ENCODE assay signal across 26 cellular contexts in the genomic region with DNA sequence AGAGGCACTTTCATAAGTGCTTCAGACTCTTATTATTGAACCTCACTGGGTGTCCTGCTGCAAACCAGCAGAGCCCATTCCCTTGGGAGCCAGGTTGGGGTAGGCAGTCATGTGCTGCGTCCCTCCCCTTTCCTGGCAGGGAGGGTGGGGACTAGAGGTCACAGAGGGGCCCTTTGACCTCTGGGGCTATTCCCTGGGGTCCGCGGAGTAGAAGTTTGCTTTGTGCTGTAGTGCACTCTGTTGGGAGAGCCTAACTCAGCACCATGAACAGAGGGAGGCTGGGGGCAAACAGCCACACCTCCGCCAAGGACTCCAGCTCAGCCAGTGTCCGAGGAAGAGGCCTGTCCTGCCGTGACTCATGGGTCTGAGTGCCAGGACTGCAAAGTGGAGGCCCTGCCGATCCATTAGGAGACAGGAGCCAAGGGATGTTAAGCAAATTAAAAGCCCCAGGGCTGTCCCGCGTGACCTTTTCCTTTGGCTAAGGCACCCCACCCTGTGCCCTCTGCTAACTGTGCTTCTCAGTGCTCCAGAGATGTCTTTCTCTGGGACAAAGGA. TPM values are rescaled to one million over a fixed set of nuclear protein-coding genes. Genes with fewer than 3 reads are reported as not detected.
"Had no signal": no experiment of that assay in that cellular context is flagged by ENCODE, and none has a peak within 500 bp of the region (broad histone marks: within the 10 kb centered on the region; RNA-seq: fewer than 3 reads in every experiment).

No MANE protein-coding gene starts in this region.

- H3K4me1 ChIP-seq: thyroid gland had no signal

- ATAC-seq: activated CD4-positive, CD25-positive, alpha-beta regulatory T cell treated with anti-CD3 and anti-CD28 coated beads, Interleukin-2, amount 50 U/mL, for 24 hours; activated CD8-positive, alpha-beta memory T cell treated with anti-CD3 and anti-CD28 coated beads, Interleukin-2, amount 10 ng/mL, durations not matched to agents 7 days and 5 days; activated CD8-positive, alpha-beta T cell treated with anti-CD3 and anti-CD28 coated beads for 36 hours; effector memory CD8-positive, alpha-beta T cell; left lobe of liver; naive thymus-derived CD4-positive, alpha-beta T cell; stimulated activated naive CD8-positive, alpha-beta T cell treated with anti-CD3 and anti-CD28 coated beads, Interleukin-15, Interleukin-2, amounts not matched to agents 100 U/mL and 50 U/mL, for 24 hours; T-cell had no signal

- H3K9me3 ChIP-seq: ascending aorta, esophagus squamous epithelium, heart right ventricle, ovary, prostate gland, thyroid gland had no signal

- H3K36me3 ChIP-seq: ascending aorta, brain microvascular endothelial cell, esophagus squamous epithelium, heart right ventricle, ovary, prostate gland, thyroid gland had no signal

- DNase-seq: activated CD4-positive, alpha-beta T cell treated with anti-CD3 and anti-CD28 coated beads, Interleukin-2, amount 10 ng/mL, durations not matched to agents 7 days and 5 days; activated CD8-positive, alpha-beta memory T cell treated with anti-CD3 and anti-CD28 coated beads, Interleukin-2, amount 10 ng/mL, durations not matched to agents 7 days and 5 days; activated CD8-positive, alpha-beta T cell treated with anti-CD3 and anti-CD28 coated beads for 36 hours; activated gamma-delta T cell; activated naive CD4-positive, alpha-beta T cell treated with anti-CD3 and anti-CD28 coated beads, Interleukin-2, amount 50 U/mL, for 16 hours; activated T-cell treated with anti-CD3 and anti-CD28 coated beads for 4 hours; brain microvascular endothelial cell; caudate nucleus; effector memory CD8-positive, alpha-beta T cell; esophagus squamous epithelium; heart right ventricle; kidney; naive thymus-derived CD4-positive, alpha-beta T cell; ovary; stimulated activated CD4-positive, alpha-beta T cell treated with anti-CD3 and anti-CD28 coated beads, Interleukin-4, amount 100 ng/mL, for 4 hours; stimulated activated naive CD8-positive, alpha-beta T cell treated with anti-CD3 and anti-CD28 coated beads, Interleukin-15, Interleukin-2, amounts not matched to agents 100 U/mL and 50 U/mL, for 24 hours; T-cell; thyroid gland had no signal

- H3K27ac ChIP-seq: ascending aorta, brain microvascular endothelial cell, esophagus squamous epithelium, heart right ventricle, ovary, prostate gland, thyroid gland, VCaP had no signal

- H3K4me3 ChIP-seq: ascending aorta, esophagus squamous epithelium, heart right ventricle, ovary, prostate gland, thyroid gland had no signal

- H3K27me3 ChIP-seq: ascending aorta, ovary had no signal

RNA-seq across cellular contexts. Expression of a gene that starts 3.0 kb away (rescaled TPM):
- total RNA-seq: activated CD4-positive, alpha-beta T cell treated with anti-CD3 and anti-CD28 coated beads, Interleukin-2, amount 10 ng/mL, durations not matched to agents 7 days and 5 days; activated CD8-positive, alpha-beta memory T cell treated with anti-CD3 and anti-CD28 coated beads, Interleukin-2, amount 10 ng/mL, durations not matched to agents 7 days and 5 days; activated CD8-positive, alpha-beta T cell treated with anti-CD3 and anti-CD28 coated beads for 36 hours; activated T-helper 1 cell treated with anti-CD3 and anti-CD28 coated beads, Interleukin-12 subunit alpha, Interleukin-12 subunit beta, Interleukin-2, Interleukin-4 antibody, amounts not matched to agents 30 ng/mL and 10 ng/mL and 1 ng/mL, durations not matched to agents 14 hours and 24 hours and 36 hours; dermis microvascular lymphatic vessel endothelial cell; lung microvascular endothelial cell; naive thymus-derived CD4-positive, alpha-beta T cell; T-cell had no signal
- polyA plus RNA-seq: naive thymus-derived CD4-positive, alpha-beta T cell had no signal
